14 cellular contexts compared by ENCODE assay signal in genomic region chr10:59098811-59099452, GRCh38.
A peak's percentile ranks its signal among the peaks of the same experiment; 100 is the strongest.
DNase-seq lines count a peak whose midpoint lies in the region; ATAC-seq and TF ChIP-seq lines count a peak whose summit lies in the region.
"Had no signal": no experiment of that assay in that cellular context is flagged by ENCODE, and none has a peak within 500 bp of the region (broad histone marks: within the 10 kb centered on the region; RNA-seq: fewer than 3 reads in every experiment).

No MANE protein-coding gene starts in this region.

- TF ChIP-seq CTCF in astrocyte of the cerebellum (IDR thresholded peaks at IDR 0.05; ENCODE audit: low read depth, low read length, missing control alignments) (no peak), hepatocyte (IDR thresholded peaks at IDR 0.05; ENCODE audit: poor library complexity) (no peak), vagina (IDR thresholded peaks at IDR 0.05) (no peak), GM10248 (IDR thresholded peaks at IDR 0.05; ENCODE audit: control extremely low read depth, extremely low read depth, low read depth, missing control alignments) (no peak)

- H3K9me2 ChIP-seq in hepatocyte (replicated peaks; ENCODE audit: insufficient read depth) = no peaks in the 10 kb centered on the region

- no peaks in the 10 kb centered on the region for H3K36me3 ChIP-seq in hepatocyte (replicated peaks; ENCODE audit: insufficient read depth, low read depth)
- no peaks in the 10 kb centered on the region for H3K36me3 ChIP-seq in vagina
- H3K36me3 ChIP-seq: upper lobe of right lung had no signal

- POLR2A ChIA-PET in GM10248 (lab: Yijun Ruan, JAX) = no interaction called here

- H3K4me1 ChIP-seq in hepatocyte (ENCODE audit: insufficient read depth) (no peaks in the 10 kb centered on the region), vagina (peaks cover 8% of the 10 kb centered on the region)
- H3K4me1 ChIP-seq: upper lobe of right lung had no signal

- CTCF ChIA-PET in GM10248 (lab: Yijun Ruan, JAX) = interaction anchor here (1.1 to 2.7 kb wide), 9 partner anchors 10 to 35 kb away, joined by 3 to 7 read pairs (median 4); no protein-coding TSS in a partner anchor

- peak overlapping the region; percentile 42 for H3K27ac ChIP-seq in hepatocyte
- H3K27ac ChIP-seq in vagina = peak overlapping the region; percentile 36
- H3K27ac ChIP-seq: upper lobe of right lung had no signal

- H3K9me3 ChIP-seq in hepatocyte (ENCODE audit: low read depth) (no peaks in the 10 kb centered on the region), vagina (no peaks in the 10 kb centered on the region)
- H3K9me3 ChIP-seq: upper lobe of right lung had no signal

- intact Hi-C loops in Right ventricle myocardium superior (cut with DNase I) = no loop called here
- intact Hi-C loops in cardiac septum (cut with DNase I) = no loop called here
- intact Hi-C loops in vagina (cut with DNase I) = no loop called here

- 50% methylated on average over 4 of the region's 4 CpGs for WGBS in hepatocyte (ENCODE audit: low lambda C conversion rate, missing lambda C conversion rate)

- in situ Hi-C loops in astrocyte of the cerebellum (cut with HindIII; ENCODE audit: low sequenced_read_pairs) = no loop called here

- no peaks in the 10 kb centered on the region for H3K27me3 ChIP-seq in hepatocyte
- no peaks in the 10 kb centered on the region for H3K27me3 ChIP-seq in vagina
- H3K27me3 ChIP-seq: upper lobe of right lung had no signal

- DNase-seq in Right ventricle myocardium superior = no peak
- no peak for DNase-seq in cardiac septum (ENCODE audit: low spot score)
- DNase-seq in astrocyte of the cerebellum (ENCODE audit: low read depth) = peak; percentile 51
- peak; percentile 35 for DNase-seq in hepatocyte (ENCODE audit: low spot score)
- no peak for DNase-seq in vagina (ENCODE audit: extremely low spot score in 2 of 2)
- DNase-seq in NCI-H2081 treated with DMSO at 0.1 percent for 48 hours (lab: John Stamatoyannopoulos, UW) = no peak
- no peak for DNase-seq in GM10248 (ENCODE audit: extremely low spot score)
- DNase-seq in NCI-H524 treated with DMSO at 0.1 percent for 48 hours (lab: John Stamatoyannopoulos, UW) = no peak
- DNase-seq: dermis blood vessel endothelial cell, DND-41, MM.1S, NCI-H510A treated with DMSO at 0.1 percent for 48 hours, SHP77, upper lobe of right lung had no signal

- H3K79me2 ChIP-seq in hepatocyte = no peaks in the 10 kb centered on the region

- peak overlapping the region; percentile 51 for H3K4me2 ChIP-seq in hepatocyte

- H2AFZ ChIP-seq in hepatocyte = no peak overlapping the region

- peak; percentile 49 for ATAC-seq in Right ventricle myocardium superior (ENCODE audit: poor library complexity)
- ATAC-seq: upper lobe of right lung had no signal

- H3K4me3 ChIP-seq in astrocyte of the cerebellum (ENCODE audit: low read depth, low read length) = no peak overlapping the region
- H3K4me3 ChIP-seq in hepatocyte = no peak overlapping the region
- H3K4me3 ChIP-seq in vagina = no peak overlapping the region
- H3K4me3 ChIP-seq: upper lobe of right lung had no signal

- no peaks in the 10 kb centered on the region for H4K20me1 ChIP-seq in hepatocyte (ENCODE audit: insufficient read depth, poor library complexity, severe bottlenecking)

- no peak for TF ChIP-seq POLR2A in vagina (IDR thresholded peaks at IDR 0.05)

Comparison
In these comparisons a context has a peak if more than half of its experiments do, and no peak if none do; other contexts are left out.
1. DNase-seq: peak in astrocyte of the cerebellum (single experiment) and hepatocyte (single experiment); none in Right ventricle myocardium superior (single experiment), cardiac septum (single experiment), vagina (0 of 2), NCI-H2081 treated with DMSO at 0.1 percent for 48 hours (single experiment), GM10248 (single experiment) and NCI-H524 treated with DMSO at 0.1 percent for 48 hours (single experiment).